ENCODE assay signal across 1 cellular context in genomic region chr1:227335587-227336020, GRCh38.
TF ChIP-seq lines count a peak whose summit lies in the region.

No MANE protein-coding gene starts in this region.

TF ChIP-seq in K562, 482 proteins besides CTCF, POLR2A, EP300 and RAD21 (continued from another document and continues in another):
- TF ChIP-seq ARID3A (IDR thresholded peaks at IDR 0.05; ENCODE audit: borderline replicate concordance, low read depth, low read length) (no peak), NCOA6 (IDR thresholded peaks at IDR 0.05) (no peak), ZFP30 (CRISPR knock-in tag; IDR thresholded peaks at IDR 0.05; ENCODE audit: borderline replicate concordance) (no peak), HEY1 (CRISPR knock-in tag; IDR thresholded peaks at IDR 0.05; ENCODE audit: borderline replicate concordance) (peak; percentile 73; the same call in 1 of the 2 replicates), ZBTB33 (CRISPR knock-in tag; IDR thresholded peaks at IDR 0.05) (no peak), TAF9B (IDR thresholded peaks at IDR 0.05; ENCODE audit: partially characterized antibody) (no peak), ETV6 (IDR thresholded peaks at IDR 0.05; ENCODE audit: borderline replicate concordance in 1 of 2, low read depth in 2 of 2, low read length in 1 of 2) (no peak), ETV6 (CRISPR knock-in tag; IDR thresholded peaks at IDR 0.05; ENCODE audit: borderline replicate concordance) (no peak), ZNF282 (CRISPR knock-in tag; IDR thresholded peaks at IDR 0.05) (no peak), NUFIP1 (IDR thresholded peaks at IDR 0.05; ENCODE audit: partially characterized antibody) (no peak), AFF4 (CRISPR knock-in tag; IDR thresholded peaks at IDR 0.05) (no peak), CHD1 (IDR thresholded peaks at IDR 0.05; ENCODE audit: low read length) (no peak), ASH1L (IDR thresholded peaks at IDR 0.05; ENCODE audit: borderline replicate concordance, low read depth, partially characterized antibody) (no peak), FOXO4 (CRISPR knock-in tag; IDR thresholded peaks at IDR 0.05) (no peak), ZBTB26 (CRISPR knock-in tag; IDR thresholded peaks at IDR 0.05) (no peak), ZNF124 (CRISPR knock-in tag; IDR thresholded peaks at IDR 0.05) (no peak), ZNF165 (CRISPR knock-in tag; IDR thresholded peaks at IDR 0.05; ENCODE audit: borderline replicate concordance) (no peak), SAFB2 (IDR thresholded peaks at IDR 0.05; ENCODE audit: borderline replicate concordance, low read depth, low read length, severe bottlenecking) (no peak), PBX2 (CRISPR knock-in tag; IDR thresholded peaks at IDR 0.05; ENCODE audit: low read depth) (no peak), PBX2 (tag; conservative IDR thresholded peaks at IDR 0.05; ENCODE audit: low read depth) (no peak), ZNF12 (CRISPR knock-in tag; IDR thresholded peaks at IDR 0.05) (no peak), TAF15 (IDR thresholded peaks at IDR 0.05; ENCODE audit: low read depth, low read length) (no peak), CREB5 (CRISPR knock-in tag; IDR thresholded peaks at IDR 0.05) (no peak), ZNF507 (tag; conservative IDR thresholded peaks at IDR 0.05) (no peak), ZNF347 (CRISPR knock-in tag; IDR thresholded peaks at IDR 0.05; ENCODE audit: low read depth) (no peak), ZNF609 (CRISPR knock-in tag; IDR thresholded peaks at IDR 0.05; ENCODE audit: borderline replicate concordance) (no peak), STAG1 (CRISPR knock-in tag; IDR thresholded peaks at IDR 0.05; ENCODE audit: borderline replicate concordance) (no peak), BRF1 (IDR thresholded peaks at IDR 0.05; ENCODE audit: borderline replicate concordance, extremely low read depth, insufficient read length) (no peak), GTF2B (IDR thresholded peaks at IDR 0.05; ENCODE audit: extremely low read depth, insufficient read length) (no peak), MEF2A (IDR thresholded peaks at IDR 0.05; ENCODE audit: control insufficient read depth, low read depth, low read length) (no peak), MAFG (tag; conservative IDR thresholded peaks at IDR 0.05) (no peak), ZC3H11A (IDR thresholded peaks at IDR 0.05; ENCODE audit: low read depth, low read length) (no peak), PHB2 (IDR thresholded peaks at IDR 0.05; ENCODE audit: low read depth) (no peak), PREB (CRISPR knock-in tag; IDR thresholded peaks at IDR 0.05) (no peak), ZNF408 (CRISPR knock-in tag; IDR thresholded peaks at IDR 0.05; ENCODE audit: low read depth) (no peak), CBX3 (IDR thresholded peaks at IDR 0.05; ENCODE audit: borderline replicate concordance in 1 of 2, low read length in 2 of 2) (no peak)
